ENCODE assay signal across 15 cellular contexts in genomic region chr17:7711356-7711755, GRCh38. TPM values are rescaled to one million over a fixed set of nuclear protein-coding genes. Genes with fewer than 3 reads are reported as not detected.
DNase-seq lines count a peak whose midpoint lies in the region; ATAC-seq and TF ChIP-seq lines count a peak whose summit lies in the region.
"Had no signal": no experiment of that assay in that cellular context is flagged by ENCODE, and none has a peak within 500 bp of the region (broad histone marks: within the 10 kb centered on the region; RNA-seq: fewer than 3 reads in every experiment).

No MANE protein-coding gene starts in this region.

- H3K27me3 ChIP-seq in A673 (replicated peaks; ENCODE audit: insufficient read depth, low read depth, low read length, poor library complexity), result no peaks in the 10 kb centered on the region
- H3K27me3 ChIP-seq in CD8-positive, alpha-beta T cell (ENCODE audit: insufficient read depth, low read length), result peaks cover 4% of the 10 kb centered on the region

- H3K4me3 ChIP-seq in A673 (ENCODE audit: low read depth, low read length, poor library complexity, severe bottlenecking), result no peak overlapping the region
- H3K4me3 ChIP-seq in CD8-positive, alpha-beta T cell (ENCODE audit: low read depth, low read length), result no peak overlapping the region
- no peak overlapping the region for H3K4me3 ChIP-seq in fibroblast of the aortic adventitia (ENCODE audit: low read depth, low read length)

- no peak overlapping the region for H3K4me3 Mint-ChIP-seq in CD8-positive, alpha-beta T cell
- H3K4me3 Mint-ChIP-seq: immature natural killer cell had no signal

- no peak overlapping the region for H3K27ac Mint-ChIP-seq in CD8-positive, alpha-beta T cell
- H3K27ac Mint-ChIP-seq: immature natural killer cell, naive B cell had no signal

- DNase-seq in A673 (ENCODE audit: low spot score), result no peak
- no peak for DNase-seq in CD8-positive, alpha-beta T cell
- peak; percentile 21 for DNase-seq in OCI-M1 (lab: John Stamatoyannopoulos, UW)
- DNase-seq in fibroblast of the aortic adventitia (ENCODE audit: low read depth), result no peak
- DNase-seq in AG20443 (ENCODE audit: low spot score), result no peak
- no peak for DNase-seq in T-helper 9 cell
- DNase-seq: activated CD8-positive, alpha-beta memory T cell treated with anti-CD3 and anti-CD28 coated beads, Interleukin-2, amount 50 U/mL, for 48 hours; aorta; DMS79; immature natural killer cell; naive B cell had no signal

- TF ChIP-seq CTCF in A673 (conservative IDR thresholded peaks at IDR 0.05; ENCODE audit: low read depth, low read length) (peak; percentile 35), fibroblast of the aortic adventitia (IDR thresholded peaks at IDR 0.05; ENCODE audit: insufficient read depth, low read length) (peak; percentile 27)
- no peak for TF ChIP-seq CTCF in CD8-positive, alpha-beta T cell (IDR thresholded peaks at IDR 0.05)

- BruUV-seq in A673 (replicated peaks; lab: Mats Ljungman, UMichigan), result no TSS peak

- peak; percentile 44 for ATAC-seq in CD8-positive, alpha-beta T cell
- ATAC-seq in HG02884 (IDR thresholded peaks at IDR 0.05; ENCODE audit: unreplicated experiment) (no peak), HG03097 (IDR thresholded peaks at IDR 0.05; ENCODE audit: low FRiP score, unreplicated experiment) (no peak)

- POLR2A ChIA-PET in A673 (lab: Charles Lee; ENCODE audit: low non-redundant PET), result no interaction called here
- POLR2A ChIA-PET in CD8-positive, alpha-beta T cell (lab: Charles Lee), result no interaction called here

- peaks cover 13% of the 10 kb centered on the region for H3K4me1 Mint-ChIP-seq in CD8-positive, alpha-beta T cell (ENCODE audit: low read depth)

- H3K9me3 Mint-ChIP-seq in CD8-positive, alpha-beta T cell, result no peaks in the 10 kb centered on the region

- H3K36me3 ChIP-seq in A673 (ENCODE audit: insufficient read depth, low read length, poor library complexity, severe bottlenecking), result no peaks in the 10 kb centered on the region
- H3K36me3 ChIP-seq in CD8-positive, alpha-beta T cell (ENCODE audit: insufficient read depth, low read length), result no peaks in the 10 kb centered on the region

- no peaks in the 10 kb centered on the region for H3K36me3 Mint-ChIP-seq in CD8-positive, alpha-beta T cell
- H3K36me3 Mint-ChIP-seq: immature natural killer cell had no signal

- no peaks in the 10 kb centered on the region for H3K9me3 ChIP-seq in A673 (ENCODE audit: low read depth, low read length, poor library complexity, severe bottlenecking)
- H3K9me3 ChIP-seq in CD8-positive, alpha-beta T cell (ENCODE audit: low read length), result no peaks in the 10 kb centered on the region

- peaks cover 57% of the 10 kb centered on the region for H3K27me3 Mint-ChIP-seq in CD8-positive, alpha-beta T cell (ENCODE audit: low read depth)

- H3K4me1 ChIP-seq in A673 (ENCODE audit: insufficient read depth, low read length, poor library complexity, severe bottlenecking), result peaks cover 8% of the 10 kb centered on the region
- H3K4me1 ChIP-seq in CD8-positive, alpha-beta T cell (ENCODE audit: insufficient read depth, low read length), result peaks cover 9% of the 10 kb centered on the region

- no peak overlapping the region for H3K27ac ChIP-seq in A673 (ENCODE audit: low read depth, low read length, poor library complexity, severe bottlenecking)
- H3K27ac ChIP-seq in CD8-positive, alpha-beta T cell (ENCODE audit: low read depth, low read length), result no peak overlapping the region
- H3K27ac ChIP-seq: epithelial cell of prostate had no signal

- intact Hi-C loops in A673 (cut with micrococcal nuclease; ENCODE audit: unreplicated experiment), result no loop called here
- intact Hi-C loops in CD8-positive, alpha-beta T cell (cut with DNase I, micrococcal nuclease), result no loop called here

- CTCF ChIA-PET in A673 (lab: Charles Lee), result no interaction called here
- CTCF ChIA-PET in CD8-positive, alpha-beta T cell (lab: Charles Lee), result interaction anchor here (0.6 to 1.1 kb wide), 3 partner anchors 23 to 733 kb away, joined by 3 read pairs; no protein-coding TSS in a partner anchor

RNA-seq across cellular contexts. Expression of gene DNAH2, which starts 6.2 kb away (rescaled TPM):
- total RNA-seq in A673 (2021) (0.15 and 0.24 TPM in 2 replicates), fibroblast of the aortic adventitia (ENCODE audit: low replicate concordance) (under 0.01 TPM in 1 of 2 replicates, not detected in the other)
- not detected for total RNA-seq in CD8-positive, alpha-beta T cell
- total RNA-seq: HT1080 had no signal

RNA-seq across cellular contexts. Expression of gene EFNB3, which starts 6.4 kb away (rescaled TPM):
- total RNA-seq in A673 (2021) (10.0 and 15.8 TPM in 2 replicates), fibroblast of the aortic adventitia (ENCODE audit: low replicate concordance) (0.90 and 3.9 TPM in 2 replicates)
- not detected for total RNA-seq in CD8-positive, alpha-beta T cell

RNA-seq across cellular contexts. Expression of gene WRAP53, which starts 23.1 kb away (rescaled TPM):
- total RNA-seq in A673 (2021), result 42.2 and 51.8 TPM in 2 replicates
- 1 to 10 TPM; 5.2 to 6.6 TPM for total RNA-seq in CD8-positive, alpha-beta T cell
- 7.4 and 11.0 TPM in 2 replicates for total RNA-seq in fibroblast of the aortic adventitia (ENCODE audit: low replicate concordance)

RNA-seq across cellular contexts. Expression of gene TP53, which starts 24.1 kb away (rescaled TPM):
- total RNA-seq in A673 (2021), result 32.2 and 34.8 TPM in 2 replicates
- total RNA-seq in CD8-positive, alpha-beta T cell, result 10 to 100 TPM; 22.3 to 25.3 TPM
- 17.8 and 68.7 TPM in 2 replicates for total RNA-seq in fibroblast of the aortic adventitia (ENCODE audit: low replicate concordance)
